In the genomic region with DNA sequence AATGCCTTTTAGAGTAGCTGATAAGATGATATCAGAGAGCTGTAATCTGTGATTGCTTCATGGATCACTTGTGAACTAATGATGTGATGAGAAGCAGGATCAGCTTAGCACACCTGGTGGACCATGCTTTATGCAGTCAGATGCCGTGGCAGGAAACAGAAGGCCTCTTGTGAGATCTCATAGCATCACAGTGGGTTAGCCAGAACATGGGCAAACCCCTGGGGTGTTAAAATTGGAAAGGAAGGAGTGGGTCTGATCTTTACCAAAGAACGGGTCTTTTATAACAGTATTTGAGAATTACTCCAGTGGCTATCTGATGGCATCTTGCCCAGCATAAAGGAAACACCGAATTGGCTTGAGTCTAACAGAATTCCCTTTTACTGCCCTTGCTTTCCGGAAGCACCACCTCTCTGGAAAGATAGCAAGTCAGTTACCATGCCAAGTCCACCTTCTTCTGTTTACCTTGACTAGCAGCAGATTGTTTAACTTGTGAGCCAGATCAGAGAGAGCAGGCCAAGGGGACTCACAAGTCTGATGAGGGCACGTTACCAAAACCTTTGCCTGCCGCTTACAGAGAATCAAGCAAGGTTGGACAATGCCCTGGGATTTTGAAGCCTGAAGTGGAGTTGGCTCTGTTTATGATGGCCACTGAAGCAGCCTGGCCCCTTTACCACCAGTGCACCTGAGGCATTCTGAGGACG, we compare ENCODE assay signal across 3 cellular contexts.
TF ChIP-seq lines count a peak whose summit lies in the region.

No MANE protein-coding gene starts in this region.

TF ChIP-seq in IMR-90, 13 proteins besides CTCF, POLR2A, EP300 and RAD21:
- TF ChIP-seq RCOR1 (IDR thresholded peaks at IDR 0.05; ENCODE audit: insufficient replicate concordance, low read length) (no peak), CHD1 (IDR thresholded peaks at IDR 0.05; ENCODE audit: low read depth, low read length) (no peak), SMC3 (IDR thresholded peaks at IDR 0.05; ENCODE audit: low read depth, low read length) (no peak), FOS (IDR thresholded peaks at IDR 0.05; ENCODE audit: low read depth, low read length) (no peak), MAFK (IDR thresholded peaks at IDR 0.05; ENCODE audit: low read depth, low read length) (no peak), MXI1 (IDR thresholded peaks at IDR 0.05; ENCODE audit: borderline replicate concordance, low read depth, low read length) (no peak), RFX5 (IDR thresholded peaks at IDR 0.05; ENCODE audit: low read depth, low read length) (no peak), MAZ (IDR thresholded peaks at IDR 0.05; ENCODE audit: borderline replicate concordance, low read depth, low read length) (no peak), BHLHE40 (IDR thresholded peaks at IDR 0.05; ENCODE audit: low read depth, low read length) (no peak), NFE2L2 (IDR thresholded peaks at IDR 0.05; ENCODE audit: low read depth, low read length) (no peak), CEBPB (IDR thresholded peaks at IDR 0.05; ENCODE audit: low read depth, low read length) (no peak)
- TF ChIP-seq, protein P1, sequence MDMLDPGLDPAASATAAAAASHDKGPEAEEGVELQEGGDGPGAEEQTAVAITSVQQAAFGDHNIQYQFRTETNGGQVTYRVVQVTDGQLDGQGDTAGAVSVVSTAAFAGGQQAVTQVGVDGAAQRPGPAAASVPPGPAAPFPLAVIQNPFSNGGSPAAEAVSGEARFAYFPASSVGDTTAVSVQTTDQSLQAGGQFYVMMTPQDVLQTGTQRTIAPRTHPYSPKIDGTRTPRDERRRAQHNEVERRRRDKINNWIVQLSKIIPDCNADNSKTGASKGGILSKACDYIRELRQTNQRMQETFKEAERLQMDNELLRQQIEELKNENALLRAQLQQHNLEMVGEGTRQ (IDR thresholded peaks at IDR 0.05; ENCODE audit: low read depth, low read length) = no peak
- TF ChIP-seq, protein P2, sequence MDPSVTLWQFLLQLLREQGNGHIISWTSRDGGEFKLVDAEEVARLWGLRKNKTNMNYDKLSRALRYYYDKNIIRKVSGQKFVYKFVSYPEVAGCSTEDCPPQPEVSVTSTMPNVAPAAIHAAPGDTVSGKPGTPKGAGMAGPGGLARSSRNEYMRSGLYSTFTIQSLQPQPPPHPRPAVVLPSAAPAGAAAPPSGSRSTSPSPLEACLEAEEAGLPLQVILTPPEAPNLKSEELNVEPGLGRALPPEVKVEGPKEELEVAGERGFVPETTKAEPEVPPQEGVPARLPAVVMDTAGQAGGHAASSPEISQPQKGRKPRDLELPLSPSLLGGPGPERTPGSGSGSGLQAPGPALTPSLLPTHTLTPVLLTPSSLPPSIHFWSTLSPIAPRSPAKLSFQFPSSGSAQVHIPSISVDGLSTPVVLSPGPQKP (IDR thresholded peaks at IDR 0.05; ENCODE audit: borderline replicate concordance, low read depth, low read length) = no peak

TF ChIP-seq in K562, 482 proteins besides CTCF, POLR2A, EP300 and RAD21:
- peak; percentile 18; the same call in 1 of the 2 replicates for TF ChIP-seq HMBOX1 (IDR thresholded peaks at IDR 0.05)
- no peak for TF ChIP-seq SIN3A (IDR thresholded peaks at IDR 0.05; ENCODE audit: borderline replicate concordance in 2 of 2, control insufficient read depth in 1 of 2, low read depth in 2 of 2, low read length in 2 of 2)

TF ChIP-seq in HepG2, 621 proteins besides CTCF, POLR2A, EP300 and RAD21 (continues in another document):
- no peak for TF ChIP-seq NR1H2 (CRISPR knock-in tag; IDR thresholded peaks at IDR 0.05; ENCODE audit: borderline replicate concordance, low read depth)
- no peak for TF ChIP-seq ZNF737 (CRISPR knock-in tag; IDR thresholded peaks at IDR 0.05; ENCODE audit: borderline replicate concordance)
- TF ChIP-seq MEIS1 (CRISPR knock-in tag; IDR thresholded peaks at IDR 0.05; ENCODE audit: borderline replicate concordance) = no peak
- TF ChIP-seq, protein P3, sequence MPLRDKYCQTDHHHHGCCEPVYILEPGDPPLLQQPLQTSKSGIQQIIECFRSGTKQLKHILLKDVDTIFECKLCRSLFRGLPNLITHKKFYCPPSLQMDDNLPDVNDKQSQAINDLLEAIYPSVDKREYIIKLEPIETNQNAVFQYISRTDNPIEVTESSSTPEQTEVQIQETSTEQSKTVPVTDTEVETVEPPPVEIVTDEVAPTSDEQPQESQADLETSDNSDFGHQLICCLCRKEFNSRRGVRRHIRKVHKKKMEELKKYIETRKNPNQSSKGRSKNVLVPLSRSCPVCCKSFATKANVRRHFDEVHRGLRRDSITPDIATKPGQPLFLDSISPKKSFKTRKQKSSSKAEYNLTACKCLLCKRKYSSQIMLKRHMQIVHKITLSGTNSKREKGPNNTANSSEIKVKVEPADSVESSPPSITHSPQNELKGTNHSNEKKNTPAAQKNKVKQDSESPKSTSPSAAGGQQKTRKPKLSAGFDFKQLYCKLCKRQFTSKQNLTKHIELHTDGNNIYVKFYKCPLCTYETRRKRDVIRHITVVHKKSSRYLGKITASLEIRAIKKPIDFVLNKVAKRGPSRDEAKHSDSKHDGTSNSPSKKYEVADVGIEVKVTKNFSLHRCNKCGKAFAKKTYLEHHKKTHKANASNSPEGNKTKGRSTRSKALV (CRISPR knock-in tag; IDR thresholded peaks at IDR 0.05) = 0 out of 2 replicates have a peak, but pooled peaks have one; percentile 36
- TF ChIP-seq, protein P4, sequence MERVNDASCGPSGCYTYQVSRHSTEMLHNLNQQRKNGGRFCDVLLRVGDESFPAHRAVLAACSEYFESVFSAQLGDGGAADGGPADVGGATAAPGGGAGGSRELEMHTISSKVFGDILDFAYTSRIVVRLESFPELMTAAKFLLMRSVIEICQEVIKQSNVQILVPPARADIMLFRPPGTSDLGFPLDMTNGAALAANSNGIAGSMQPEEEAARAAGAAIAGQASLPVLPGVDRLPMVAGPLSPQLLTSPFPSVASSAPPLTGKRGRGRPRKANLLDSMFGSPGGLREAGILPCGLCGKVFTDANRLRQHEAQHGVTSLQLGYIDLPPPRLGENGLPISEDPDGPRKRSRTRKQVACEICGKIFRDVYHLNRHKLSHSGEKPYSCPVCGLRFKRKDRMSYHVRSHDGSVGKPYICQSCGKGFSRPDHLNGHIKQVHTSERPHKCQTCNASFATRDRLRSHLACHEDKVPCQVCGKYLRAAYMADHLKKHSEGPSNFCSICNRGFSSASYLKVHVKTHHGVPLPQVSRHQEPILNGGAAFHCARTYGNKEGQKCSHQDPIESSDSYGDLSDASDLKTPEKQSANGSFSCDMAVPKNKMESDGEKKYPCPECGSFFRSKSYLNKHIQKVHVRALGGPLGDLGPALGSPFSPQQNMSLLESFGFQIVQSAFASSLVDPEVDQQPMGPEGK (CRISPR knock-in tag; IDR thresholded peaks at IDR 0.05) = peak; percentile 52; the same call in 1 of the 2 replicates
- TF ChIP-seq GTF2F1 (IDR thresholded peaks at IDR 0.05; ENCODE audit: low read length) = no peak
- no peak for TF ChIP-seq ZNF550 (CRISPR knock-in tag; IDR thresholded peaks at IDR 0.05; ENCODE audit: borderline replicate concordance)
- TF ChIP-seq TBX3 (IDR thresholded peaks at IDR 0.05; ENCODE audit: borderline replicate concordance) = no peak
- 0 out of 2 replicates have a peak, but pooled peaks have one; percentile 17 for TF ChIP-seq BCL6 (CRISPR knock-in tag; IDR thresholded peaks at IDR 0.05)
- no peak for TF ChIP-seq AHDC1 (CRISPR knock-in tag; IDR thresholded peaks at IDR 0.05; ENCODE audit: borderline replicate concordance)
- TF ChIP-seq FOXP4 (CRISPR knock-in tag; IDR thresholded peaks at IDR 0.05) = peak; percentile 75
- TF ChIP-seq ZNF354B (CRISPR knock-in tag; IDR thresholded peaks at IDR 0.05) = no peak
- TF ChIP-seq ZNF710 (CRISPR knock-in tag; IDR thresholded peaks at IDR 0.05; ENCODE audit: borderline replicate concordance) = no peak; the same call in 1 of the 2 replicates
- TF ChIP-seq, protein P5, sequence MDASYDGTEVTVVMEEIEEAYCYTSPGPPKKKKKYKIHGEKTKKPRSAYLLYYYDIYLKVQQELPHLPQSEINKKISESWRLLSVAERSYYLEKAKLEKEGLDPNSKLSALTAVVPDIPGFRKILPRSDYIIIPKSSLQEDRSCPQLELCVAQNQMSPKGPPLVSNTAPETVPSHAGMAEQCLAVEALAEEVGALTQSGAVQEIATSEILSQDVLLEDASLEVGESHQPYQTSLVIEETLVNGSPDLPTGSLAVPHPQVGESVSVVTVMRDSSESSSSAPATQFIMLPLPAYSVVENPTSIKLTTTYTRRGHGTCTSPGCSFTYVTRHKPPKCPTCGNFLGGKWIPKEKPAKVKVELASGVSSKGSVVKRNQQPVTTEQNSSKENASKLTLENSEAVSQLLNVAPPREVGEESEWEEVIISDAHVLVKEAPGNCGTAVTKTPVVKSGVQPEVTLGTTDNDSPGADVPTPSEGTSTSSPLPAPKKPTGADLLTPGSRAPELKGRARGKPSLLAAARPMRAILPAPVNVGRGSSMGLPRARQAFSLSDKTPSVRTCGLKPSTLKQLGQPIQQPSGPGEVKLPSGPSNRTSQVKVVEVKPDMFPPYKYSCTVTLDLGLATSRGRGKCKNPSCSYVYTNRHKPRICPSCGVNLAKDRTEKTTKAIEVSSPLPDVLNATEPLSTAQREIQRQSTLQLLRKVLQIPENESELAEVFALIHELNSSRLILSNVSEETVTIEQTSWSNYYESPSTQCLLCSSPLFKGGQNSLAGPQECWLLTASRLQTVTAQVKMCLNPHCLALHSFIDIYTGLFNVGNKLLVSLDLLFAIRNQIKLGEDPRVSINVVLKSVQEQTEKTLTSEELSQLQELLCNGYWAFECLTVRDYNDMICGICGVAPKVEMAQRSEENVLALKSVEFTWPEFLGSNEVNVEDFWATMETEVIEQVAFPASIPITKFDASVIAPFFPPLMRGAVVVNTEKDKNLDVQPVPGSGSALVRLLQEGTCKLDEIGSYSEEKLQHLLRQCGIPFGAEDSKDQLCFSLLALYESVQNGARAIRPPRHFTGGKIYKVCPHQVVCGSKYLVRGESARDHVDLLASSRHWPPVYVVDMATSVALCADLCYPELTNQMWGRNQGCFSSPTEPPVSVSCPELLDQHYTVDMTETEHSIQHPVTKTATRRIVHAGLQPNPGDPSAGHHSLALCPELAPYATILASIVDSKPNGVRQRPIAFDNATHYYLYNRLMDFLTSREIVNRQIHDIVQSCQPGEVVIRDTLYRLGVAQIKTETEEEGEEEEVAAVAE (CRISPR knock-in tag; IDR thresholded peaks at IDR 0.05; ENCODE audit: borderline replicate concordance) = no peak
- TF ChIP-seq NPAS2 (CRISPR knock-in tag; IDR thresholded peaks at IDR 0.05; ENCODE audit: borderline replicate concordance) = no peak
